Comparison of ENCODE assay signal across 8 cellular contexts in the genomic region with DNA sequence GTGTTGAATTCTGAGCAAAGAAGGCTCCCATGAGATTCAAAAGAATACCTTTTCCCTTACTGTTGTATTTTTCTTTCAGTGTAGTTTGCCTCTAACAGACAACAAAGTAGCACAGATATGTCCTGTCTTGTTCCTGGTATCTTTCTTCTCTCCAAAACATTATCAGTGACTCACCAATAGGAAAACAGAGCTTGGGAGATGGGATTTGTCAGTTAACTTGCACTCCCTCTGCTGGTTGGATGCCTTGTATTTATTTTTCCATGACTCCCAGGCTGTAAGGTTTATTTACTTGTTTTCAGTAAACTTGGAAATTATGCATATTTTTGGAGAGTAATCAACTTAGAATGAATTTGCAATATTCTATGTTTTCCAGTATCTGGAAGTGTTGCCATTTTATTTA.
DNase-seq lines count a peak whose midpoint lies in the region; FAIRE-seq and TF ChIP-seq lines count a peak whose summit lies in the region.

No MANE protein-coding gene starts in this region.

- H3K4me1 Mint-ChIP-seq in nephron progenitor cell = no peaks in the 10 kb centered on the region

- no peak overlapping the region for H3K4me3 ChIP-seq in H1 (ENCODE audit: extremely low read depth in 1 of 4, insufficient read depth in 2 of 4, low read depth in 3 of 4, low read length in 4 of 4)

- CTCF ChIA-PET in H1 (lab: Charles Lee; ENCODE audit: partially characterized antibody) = interaction anchor here (0.6 to 4.3 kb wide), 15 partner anchors 9 to 450 kb away, joined by 3 to 20 read pairs (median 4); no protein-coding TSS in a partner anchor

- peak; percentile 13 for DNase-seq in DMS53 treated with DMSO at 0.1 percent for 48 hours (lab: John Stamatoyannopoulos, UW; ENCODE audit: unreplicated experiment)
- peak; percentile 60 for DNase-seq in NCI-H226
- no peak for DNase-seq in H1 (ENCODE audit: low read depth in 1 of 2, low spot score in 2 of 2)
- no peak for DNase-seq in nephron progenitor cell
- no peak for DNase-seq in NCI-H1694 (lab: John Stamatoyannopoulos, UW)
- DNase-seq in retina = no peak
- no peak for DNase-seq in activated gamma-delta T cell (lab: John Stamatoyannopoulos, UW)
- DNase-seq in activated CD4-positive, alpha-beta T cell treated with anti-CD3 and anti-CD28 coated beads, Interleukin-2, amount 50 U/mL, for 1 hour = no peak

- H4K91ac ChIP-seq in H1 (replicated peaks; ENCODE audit: insufficient read length, low read length) = no peak overlapping the region

- TF ChIP-seq EP300 in H1 (IDR thresholded peaks at IDR 0.05; ENCODE audit: borderline replicate concordance in 1 of 2, low read depth in 2 of 2, low read length in 2 of 2) = no peak

- H3K56ac ChIP-seq in H1 (replicated peaks; ENCODE audit: insufficient read length, low read depth, low read length) = no peak overlapping the region

- H3K4me3 Mint-ChIP-seq in nephron progenitor cell = no peak overlapping the region

- no peak overlapping the region for H2BK20ac ChIP-seq in H1 (ENCODE audit: low read length)

- POLR2A ChIA-PET in H1 (lab: Charles Lee; ENCODE audit: partially characterized antibody) = interaction anchor here (1.4 kb wide), 1 partner anchor 398 kb away, joined by 3 read pairs; the partner anchor contains the start of gene FAM133B

- no peaks in the 10 kb centered on the region for H3K79me2 ChIP-seq in H1 (ENCODE audit: control insufficient read depth in 1 of 2, insufficient read depth in 2 of 2, low read length in 2 of 2)

- no peak overlapping the region for H2BK5ac ChIP-seq in H1 (ENCODE audit: low read depth, low read length)

- peaks cover 24% of the 10 kb centered on the region for H3K9me3 Mint-ChIP-seq in nephron progenitor cell

- H3K23me2 ChIP-seq in H1 (ENCODE audit: low read depth, low read length) = no peaks in the 10 kb centered on the region

- peak; percentile 58 to 59 for TF ChIP-seq RAD21 in H1 (IDR thresholded peaks at IDR 0.05 in 1 of 2, conservative IDR thresholded peaks at IDR 0.05 in 1 of 2; ENCODE audit: low read depth in 2 of 2, low read length in 2 of 2)

- peak; percentile 13 for FAIRE-seq in H1 (lab: Jason Lieb, UNC)

- TF ChIP-seq POLR2A in H1 (IDR thresholded peaks at IDR 0.05; ENCODE audit: control extremely low read depth in 1 of 2, low read depth in 2 of 2, low read length in 2 of 2) = no peak

- no peak overlapping the region for H2AK5ac ChIP-seq in H1 (ENCODE audit: low read depth, low read length)

- H2BK120ac ChIP-seq in H1 (replicated peaks; ENCODE audit: low read depth, low read length) = no peak overlapping the region

- H3K14ac ChIP-seq in H1 (ENCODE audit: insufficient read length) = no peak overlapping the region

- no peaks in the 10 kb centered on the region for H3K27me3 ChIP-seq in H1 (replicated peaks in 1 of 4; ENCODE audit: control insufficient read depth in 3 of 4, extremely low read depth in 1 of 4, insufficient read depth in 3 of 4, low read length in 3 of 4)

- H2BK12ac ChIP-seq in H1 (ENCODE audit: low read depth, low read length) = no peak overlapping the region

- H2AFZ ChIP-seq in H1 (ENCODE audit: low read length) = no peak overlapping the region

- H4K8ac ChIP-seq in H1 (ENCODE audit: extremely low read depth, insufficient read depth, low read length) = no peak overlapping the region

- H3K4ac ChIP-seq in H1 (replicated peaks; ENCODE audit: insufficient read length, low read depth, low read length) = no peak overlapping the region

- H3K27me3 Mint-ChIP-seq in nephron progenitor cell (ENCODE audit: low read depth, poor library complexity) = no peaks in the 10 kb centered on the region

- no peak overlapping the region for H3K9ac ChIP-seq in H1 (replicated peaks in 1 of 4; ENCODE audit: extremely low read depth in 1 of 4, low read depth in 3 of 4, low read length in 3 of 4)

- no peaks in the 10 kb centered on the region for H4K20me1 ChIP-seq in H1 (replicated peaks in 1 of 2; ENCODE audit: control insufficient read depth in 1 of 2, insufficient read depth in 2 of 2, low read length in 2 of 2)

- H3K23ac ChIP-seq in H1 (ENCODE audit: insufficient read length) = no peak overlapping the region

- H3K4me1 ChIP-seq in H1 (replicated peaks in 1 of 4; ENCODE audit: control insufficient read depth in 3 of 4, insufficient read depth in 4 of 4, low read length in 3 of 4) = peaks cover 0 to 4% (median 0%) of the 10 kb centered on the region in 4 experiments; a peak in 2 of 7 replicates

- H3K9me3 ChIP-seq in H1 (ENCODE audit: insufficient read depth in 2 of 2, low read depth in 1 of 2, low read length in 1 of 2) = no peaks in the 10 kb centered on the region; a peak in 1 of 4 replicates

- H3K36me3 Mint-ChIP-seq in nephron progenitor cell (ENCODE audit: low read depth) = no peaks in the 10 kb centered on the region

- no peak overlapping the region for H3K4me2 ChIP-seq in H1 (ENCODE audit: insufficient read depth in 1 of 2, low read depth in 2 of 2, low read length in 2 of 2)

- H3K27ac Mint-ChIP-seq in nephron progenitor cell = no peak overlapping the region

- H3K27ac ChIP-seq in H1 (ENCODE audit: low read depth, low read length) = no peak overlapping the region

- TF ChIP-seq CTCF in H1 (IDR thresholded peaks at IDR 0.05; ENCODE audit: control extremely low read depth in 1 of 3, insufficient read depth in 1 of 3, low read depth in 1 of 3, low read length in 3 of 3) (peak in 2 of 3 experiments; percentile 47 to 63; a peak in 2 of 4 replicates), nephron progenitor cell (IDR thresholded peaks at IDR 0.05) (peak; percentile 23)

- no peak overlapping the region for H2BK15ac ChIP-seq in H1 (ENCODE audit: low read length)

- H3K36me3 ChIP-seq in H1 (ENCODE audit: control insufficient read depth in 2 of 4, insufficient read depth in 4 of 4, low read length in 3 of 4) = no peaks in the 10 kb centered on the region

- H3K79me1 ChIP-seq in H1 (ENCODE audit: low read depth, low read length) = no peaks in the 10 kb centered on the region

- no peak overlapping the region for H3K18ac ChIP-seq in H1 (ENCODE audit: extremely low read depth, low read length)

- H4K5ac ChIP-seq in H1 (ENCODE audit: insufficient read length, low read depth, low read length) = no peak overlapping the region

TF ChIP-seq in H1, 55 proteins besides CTCF, POLR2A, EP300 and RAD21:
- TF ChIP-seq CBX5 (IDR thresholded peaks at IDR 0.05; ENCODE audit: low read depth, low read length) (no peak), HDAC2 (IDR thresholded peaks at IDR 0.05; ENCODE audit: borderline replicate concordance in 1 of 2, low read depth in 2 of 2, low read length in 2 of 2) (no peak), SP1 (IDR thresholded peaks at IDR 0.05; ENCODE audit: low read depth, low read length) (no peak), RNF2 (IDR thresholded peaks at IDR 0.05; ENCODE audit: borderline replicate concordance, low read depth, low read length, missing control alignments, poor library complexity, severe bottlenecking) (no peak), CEBPB (IDR thresholded peaks at IDR 0.05; ENCODE audit: low read depth, low read length) (no peak), RFX5 (IDR thresholded peaks at IDR 0.05; ENCODE audit: borderline replicate concordance, low read depth, low read length) (no peak), E2F6 (IDR thresholded peaks at IDR 0.05) (no peak), JUN (IDR thresholded peaks at IDR 0.05; ENCODE audit: low read depth, low read length) (no peak), GTF2F1 (IDR thresholded peaks at IDR 0.05; ENCODE audit: borderline replicate concordance, low read depth, low read length) (no peak)

Comparison
In these comparisons a context has a peak if more than half of its experiments do, and no peak if none do; other contexts are left out.
1. DNase-seq: peak in DMS53 treated with DMSO at 0.1 percent for 48 hours (single experiment) and NCI-H226 (single experiment); none in H1 (0 of 2), nephron progenitor cell (single experiment), NCI-H1694 (single experiment), retina (single experiment), activated gamma-delta T cell (single experiment) and activated CD4-positive, alpha-beta T cell treated with anti-CD3 and anti-CD28 coated beads, Interleukin-2, amount 50 U/mL, for 1 hour (single experiment).